9 cellular contexts compared by ENCODE assay signal in the genomic region with DNA sequence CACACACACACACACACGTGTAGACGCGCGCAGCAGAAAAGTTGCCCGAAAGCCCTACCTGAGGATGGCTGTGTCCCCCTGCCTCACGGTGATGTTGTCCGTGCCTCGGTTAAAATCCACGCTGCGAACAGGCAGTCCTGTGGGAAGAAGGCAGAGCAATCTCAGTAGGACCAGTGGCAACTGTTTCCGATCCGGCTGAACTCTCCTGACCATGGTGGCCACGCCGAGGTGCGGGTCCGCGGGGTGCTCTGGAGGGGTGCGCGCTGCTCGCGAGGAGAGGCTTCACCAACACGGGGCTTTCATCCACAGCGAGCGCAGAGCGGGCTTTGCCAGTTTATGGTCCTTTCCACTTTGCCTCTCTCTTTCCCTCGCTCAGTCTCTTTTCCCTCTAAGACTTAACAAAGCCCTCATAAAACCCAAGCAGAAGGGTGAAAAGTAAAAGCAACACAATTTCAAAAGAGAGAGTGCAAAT. TPM values are rescaled to one million over a fixed set of nuclear protein-coding genes. Genes with fewer than 3 reads are reported as not detected.
DNase-seq lines count a peak whose midpoint lies in the region; ATAC-seq and TF ChIP-seq lines count a peak whose summit lies in the region.
"Had no signal": no experiment of that assay in that cellular context is flagged by ENCODE, and none has a peak within 500 bp of the region (broad histone marks: within the 10 kb centered on the region; RNA-seq: fewer than 3 reads in every experiment).

No MANE protein-coding gene starts in this region.

- H3K9me3 ChIP-seq in upper lobe of right lung = no peaks in the 10 kb centered on the region

- no peaks in the 10 kb centered on the region for H3K4me1 ChIP-seq in upper lobe of right lung

- H3K9me3 Mint-ChIP-seq in mesothelial cell of epicardium = no peaks in the 10 kb centered on the region

- no peaks in the 10 kb centered on the region for H3K27me3 ChIP-seq in upper lobe of right lung

- H3K27me3 Mint-ChIP-seq in mesothelial cell of epicardium (ENCODE audit: low read depth) = peaks cover 28% of the 10 kb centered on the region

- H3K27ac Mint-ChIP-seq in mesothelial cell of epicardium = peak overlapping the region; percentile 44

- DNase-seq in NCI-H1694 treated with DMSO at 0.1 percent for 48 hours (lab: John Stamatoyannopoulos, UW) = peak; percentile 35
- no peak for DNase-seq in NCI-H1694 (lab: John Stamatoyannopoulos, UW)
- DNase-seq in epithelial cell of proximal tubule (ENCODE audit: low read depth) = no peak
- peak in 1 of 2 experiments; percentile 52 for DNase-seq in mesothelial cell of epicardium (ENCODE audit: low spot score in 2 of 2, unreplicated experiment in 2 of 2)
- no peak for DNase-seq in upper lobe of right lung
- no peak for DNase-seq in cerebellar nuclear complex (lab: John Stamatoyannopoulos, UW)
- no peak for DNase-seq in 8988T
- DNase-seq: stimulated activated naive CD4-positive, alpha-beta T cell had no signal

- peak overlapping the region; percentile 44 for H3K4me3 ChIP-seq in epithelial cell of proximal tubule (ENCODE audit: low read depth, low read length)
- H3K4me3 ChIP-seq in upper lobe of right lung = peak overlapping the region; percentile 41

- no peaks in the 10 kb centered on the region for H3K36me3 Mint-ChIP-seq in mesothelial cell of epicardium

- H3K4me1 Mint-ChIP-seq in mesothelial cell of epicardium = peaks cover 40% of the 10 kb centered on the region

- no peaks in the 10 kb centered on the region for H3K36me3 ChIP-seq in upper lobe of right lung

- intact Hi-C loops in upper lobe of right lung (cut with DNase I) = no loop called here

- no peak overlapping the region for H3K27ac ChIP-seq in upper lobe of right lung

- peak overlapping the region; percentile 73 for H3K4me3 Mint-ChIP-seq in mesothelial cell of epicardium

- TF ChIP-seq CTCF in epithelial cell of proximal tubule (conservative IDR thresholded peaks at IDR 0.05; ENCODE audit: low read depth, low read length) (no peak), mesothelial cell of epicardium (IDR thresholded peaks at IDR 0.05; ENCODE audit: unreplicated experiment) (no peak), upper lobe of right lung (IDR thresholded peaks at IDR 0.05) (no peak)

- peak; percentile 15 for ATAC-seq in upper lobe of right lung
- no peak for ATAC-seq in HG03442 (IDR thresholded peaks at IDR 0.05; ENCODE audit: unreplicated experiment)

RNA-seq across cellular contexts. Expression of gene LSAMP, which starts 0.4 kb away (rescaled TPM):
- total RNA-seq in epithelial cell of proximal tubule (0.87 and 5.1 TPM in 2 replicates), mesothelial cell of epicardium (30.1 to 34.6 TPM (median 32.3 TPM) in 3 replicates), upper lobe of right lung (24.6 TPM)
